Comparison of ENCODE assay signal across 8 cellular contexts in genomic region chr4:39044947-39045734, GRCh38. TPM values are rescaled to one million over a fixed set of nuclear protein-coding genes. Genes with fewer than 3 reads are reported as not detected.
DNase-seq lines count a peak whose midpoint lies in the region; ATAC-seq, FAIRE-seq and TF ChIP-seq lines count a peak whose summit lies in the region.

No MANE protein-coding gene starts in this region.

- peak overlapping the region; percentile 81 for H3K9ac ChIP-seq in HUES6 (ENCODE audit: low read length)

- peaks cover 48% of the 10 kb centered on the region for H3K4me1 Mint-ChIP-seq in activated T-cell treated with anti-CD3 and anti-CD28 coated beads, Interleukin-2, amount 50 U/mL, for 4 hours (ENCODE audit: low read depth)
- H3K4me1 Mint-ChIP-seq in nephron progenitor cell: peaks cover 38% of the 10 kb centered on the region

- peak overlapping the region; percentile 98 for H3K27ac Mint-ChIP-seq in nephron progenitor cell

- no peaks in the 10 kb centered on the region for H3K36me3 ChIP-seq in HUES6 (ENCODE audit: control insufficient read depth, insufficient read depth, low read length)

- H3K27ac ChIP-seq in C4-2B (peak overlapping the region; percentile 53), HUES6 (ENCODE audit: low read depth, low read length) (no peak overlapping the region)

- H3K9me3 Mint-ChIP-seq in activated T-cell treated with anti-CD3 and anti-CD28 coated beads, Interleukin-2, amount 50 U/mL, for 4 hours: no peaks in the 10 kb centered on the region
- H3K9me3 Mint-ChIP-seq in nephron progenitor cell: no peaks in the 10 kb centered on the region

- no peaks in the 10 kb centered on the region for H3K9me3 ChIP-seq in HUES6 (ENCODE audit: control insufficient read depth, insufficient read depth, low read depth, low read length)

- no peaks in the 10 kb centered on the region for H3K27me3 ChIP-seq in HUES6 (ENCODE audit: control insufficient read depth, insufficient read depth, low read length)

- DNase-seq in GM19239 (ENCODE audit: insufficient read length, low spot score): no peak
- peak; percentile 29 for DNase-seq in activated T-cell treated with anti-CD3 and anti-CD28 coated beads, Interleukin-2, amount 50 U/mL, for 4 hours
- DNase-seq in fibroblast of pulmonary artery (ENCODE audit: low read depth): peak; percentile 33
- DNase-seq in nephron progenitor cell: peak; percentile 54
- DNase-seq in COR-L47 (lab: John Stamatoyannopoulos, UW): no peak
- DNase-seq in UCSD-AML1 (lab: John Stamatoyannopoulos, UW; ENCODE audit: unreplicated experiment): no peak

- H3K4me3 ChIP-seq in HUES6 (ENCODE audit: low read depth, low read length) (peak overlapping the region; percentile 83), fibroblast of pulmonary artery (replicated peaks; ENCODE audit: low read depth, low read length) (peak overlapping the region; percentile 86)

- TF ChIP-seq CTCF in C4-2B (conservative IDR thresholded peaks at IDR 0.05) (no peak), fibroblast of pulmonary artery (IDR thresholded peaks at IDR 0.05; ENCODE audit: low read length, missing control alignments) (no peak), nephron progenitor cell (IDR thresholded peaks at IDR 0.05) (no peak)

- no peaks in the 10 kb centered on the region for H3K36me3 Mint-ChIP-seq in activated T-cell treated with anti-CD3 and anti-CD28 coated beads, Interleukin-2, amount 50 U/mL, for 4 hours (ENCODE audit: insufficient read depth)
- H3K36me3 Mint-ChIP-seq in nephron progenitor cell (ENCODE audit: low read depth): peaks cover 6% of the 10 kb centered on the region

- peak; percentile 80 for FAIRE-seq in GM19239 (lab: Jason Lieb, UNC)

- peaks cover 11% of the 10 kb centered on the region for H3K4me1 ChIP-seq in HUES6 (ENCODE audit: control insufficient read depth, insufficient read depth, low read length)

- peak overlapping the region; percentile 92 for H3K4me3 Mint-ChIP-seq in activated T-cell treated with anti-CD3 and anti-CD28 coated beads, Interleukin-2, amount 50 U/mL, for 4 hours
- peak overlapping the region; percentile 98 for H3K4me3 Mint-ChIP-seq in nephron progenitor cell

- peak; percentile 37 to 39 for ATAC-seq in activated T-cell treated with anti-CD3 and anti-CD28 coated beads, Interleukin-2, amount 50 U/mL, for 4 hours

- no peaks in the 10 kb centered on the region for H3K27me3 Mint-ChIP-seq in activated T-cell treated with anti-CD3 and anti-CD28 coated beads, Interleukin-2, amount 50 U/mL, for 4 hours (ENCODE audit: low read depth)
- H3K27me3 Mint-ChIP-seq in nephron progenitor cell (ENCODE audit: low read depth, poor library complexity): no peaks in the 10 kb centered on the region

RNA-seq across cellular contexts. Expression of gene TMEM156, which starts 12.9 kb away (rescaled TPM):
- 1 to 10 TPM; 4.1 to 5.3 (median 4.9) TPM for total RNA-seq in activated T-cell treated with anti-CD3 and anti-CD28 coated beads, Interleukin-2, amount 50 U/mL, for 4 hours

RNA-seq across cellular contexts. Expression of gene KLHL5, which starts 16.9 kb away (rescaled TPM):
- 10 to 100 TPM in 2 of 3 donors, 1 to 10 TPM in 1; 8.9 to 12.7 (median 11.3) TPM for total RNA-seq in activated T-cell treated with anti-CD3 and anti-CD28 coated beads, Interleukin-2, amount 50 U/mL, for 4 hours

Comparison
In these comparisons a context has a peak if more than half of its experiments do, and no peak if none do; other contexts are left out.
1. DNase-seq: peak in activated T-cell treated with anti-CD3 and anti-CD28 coated beads, Interleukin-2, amount 50 U/mL, for 4 hours (single experiment), fibroblast of pulmonary artery (single experiment) and nephron progenitor cell (single experiment); none in GM19239 (single experiment), COR-L47 (single experiment) and UCSD-AML1 (single experiment).